In genomic region chr18:11980555-11981382, GRCh38 we compare ENCODE assay signal across 8 cellular contexts. TPM values are rescaled to one million over a fixed set of nuclear protein-coding genes. Genes with fewer than 3 reads are reported as not detected.
DNase-seq lines count a peak whose midpoint lies in the region; ATAC-seq and TF ChIP-seq lines count a peak whose summit lies in the region.

No MANE protein-coding gene starts in this region.

- H3K27ac ChIP-seq in Panc1 (ENCODE audit: low read length) (peak overlapping the region; percentile 95), esophagus squamous epithelium (peak overlapping the region; percentile 96 to 100 (median 98))

- no peaks in the 10 kb centered on the region for H3K9me3 ChIP-seq in Panc1 (ENCODE audit: control insufficient read depth, insufficient read depth, low read depth, low read length)
- H3K9me3 ChIP-seq in esophagus squamous epithelium: no peaks in the 10 kb centered on the region

- H3K27ac Mint-ChIP-seq in activated T-cell treated with anti-CD3 and anti-CD28 coated beads, Interleukin-2, amount 50 U/mL, for 72 hours: no peak overlapping the region

- H3K36me3 ChIP-seq in Panc1 (ENCODE audit: control insufficient read depth, insufficient read depth, low read length): no peaks in the 10 kb centered on the region
- H3K36me3 ChIP-seq in esophagus squamous epithelium: no peaks in the 10 kb centered on the region

- no peaks in the 10 kb centered on the region for H3K27me3 Mint-ChIP-seq in activated T-cell treated with anti-CD3 and anti-CD28 coated beads, Interleukin-2, amount 50 U/mL, for 72 hours (ENCODE audit: low read depth)

- TF ChIP-seq POLR2A in esophagus squamous epithelium (IDR thresholded peaks at IDR 0.05): peak in 2 of 4 donors; percentile 90 to 92

- no peaks in the 10 kb centered on the region for H3K36me3 Mint-ChIP-seq in activated T-cell treated with anti-CD3 and anti-CD28 coated beads, Interleukin-2, amount 50 U/mL, for 72 hours (ENCODE audit: insufficient read depth in 2 of 2)

- H3K4me3 ChIP-seq in Panc1 (ENCODE audit: low read depth in 2 of 2, low read length in 2 of 2): peak overlapping the region; percentile 55 to 57
- peak overlapping the region; percentile 69 to 99 (median 94) for H3K4me3 ChIP-seq in esophagus squamous epithelium

- TF ChIP-seq RAD21 in Ishikawa (IDR thresholded peaks at IDR 0.05; ENCODE audit: low read depth): no peak; the same call in 1 of the 2 replicates

- H3K4me1 Mint-ChIP-seq in activated T-cell treated with anti-CD3 and anti-CD28 coated beads, Interleukin-2, amount 50 U/mL, for 72 hours (ENCODE audit: low read depth): peaks cover 16% of the 10 kb centered on the region

- CTCF ChIA-PET in Panc1 (lab: Charles Lee): interaction anchor here (0.6 to 2.3 kb wide), 4 partner anchors 35 to 58 kb away, joined by 3 to 16 read pairs (median 4); no protein-coding TSS in a partner anchor

- 0 to 2% methylated on average over 4 to 9 of the region's 91 CpGs for WGBS in esophagus squamous epithelium, 2 donors

- peak; percentile 80 for ATAC-seq in GM21619 (IDR thresholded peaks at IDR 0.05; ENCODE audit: unreplicated experiment)
- ATAC-seq in Panc1: peak; percentile 95
- ATAC-seq in activated T-cell treated with anti-CD3 and anti-CD28 coated beads, Interleukin-2, amount 50 U/mL, for 72 hours (replicated peaks in 1 of 2): peak; percentile 93

- POLR2A ChIA-PET in Panc1 (lab: Charles Lee): interaction anchor here (0.5 to 0.6 kb wide), 4 partner anchors 23 to 91 kb away, joined by 3 to 6 read pairs (median 3); no protein-coding TSS in a partner anchor

- intact Hi-C loops in Panc1 (cut with micrococcal nuclease; ENCODE audit: unreplicated experiment) (loop anchor here (1.0 kb wide), 1 partner anchor 32 kb away; no protein-coding TSS in a partner anchor), esophagus squamous epithelium (cut with DNase I) (no loop called here)

- H3K27me3 ChIP-seq in Panc1 (ENCODE audit: control insufficient read depth, insufficient read depth, low read length) (no peaks in the 10 kb centered on the region), esophagus squamous epithelium (no peaks in the 10 kb centered on the region)

- in situ Hi-C loops in Panc1 (cut with HindIII; ENCODE audit: low pct_unique_long_range_greater_than_20kb, low sequenced_read_pairs): no loop called here

- TF ChIP-seq EP300 in Ishikawa (IDR thresholded peaks at IDR 0.05; ENCODE audit: borderline replicate concordance): no peak; the same call in 1 of the 2 replicates

- DNase-seq in DMS79 (lab: John Stamatoyannopoulos, UW): peak; percentile 96
- peak; percentile 82 for DNase-seq in Panc1 (ENCODE audit: low read depth, low spot score)
- peak; percentile 97 to 99 for DNase-seq in activated T-cell treated with anti-CD3 and anti-CD28 coated beads, Interleukin-2, amount 50 U/mL, for 72 hours
- peak; percentile 88 for DNase-seq in esophagus squamous epithelium (lab: John Stamatoyannopoulos, UW)
- peak; percentile 97 for DNase-seq in myocyte (ENCODE audit: low read depth)
- DNase-seq in stimulated activated CD8-positive, alpha-beta memory T cell treated with anti-CD3 and anti-CD28 coated beads, Interleukin-7, amount 100 ng/mL, for 4 hours (ENCODE audit: low read depth in 2 of 2): peak; percentile 91 to 93

- H3K4me3 Mint-ChIP-seq in activated T-cell treated with anti-CD3 and anti-CD28 coated beads, Interleukin-2, amount 50 U/mL, for 72 hours: peak overlapping the region; percentile 87 to 96

- TF ChIP-seq CTCF in Panc1 (IDR thresholded peaks at IDR 0.05) (no peak), esophagus squamous epithelium (IDR thresholded peaks at IDR 0.05) (peak in 1 of 6 experiments; percentile 24)

- no peaks in the 10 kb centered on the region for H3K9me3 Mint-ChIP-seq in activated T-cell treated with anti-CD3 and anti-CD28 coated beads, Interleukin-2, amount 50 U/mL, for 72 hours

- H3K4me1 ChIP-seq in Panc1 (ENCODE audit: control insufficient read depth, insufficient read depth, low read length) (peaks cover 15% of the 10 kb centered on the region), esophagus squamous epithelium (peaks cover 21 to 63% (median 26%) of the 10 kb centered on the region in 3 donors)

- no TSS peak for BruUV-seq in Panc1 (replicated peaks; lab: Mats Ljungman, UMichigan)

TF ChIP-seq in Ishikawa, 13 proteins besides CTCF, POLR2A, EP300 and RAD21:
- TF ChIP-seq TAF1 (IDR thresholded peaks at IDR 0.05; ENCODE audit: low read depth) (peak; percentile 41; the same call in 1 of the 2 replicates), CREB1 (IDR thresholded peaks at IDR 0.05; ENCODE audit: low read depth) (no peak), NFIC (IDR thresholded peaks at IDR 0.05) (0 out of 2 replicates have a peak, but pooled peaks have one; percentile 35), EGR1 (IDR thresholded peaks at IDR 0.05) (no peak), FOXM1 (IDR thresholded peaks at IDR 0.05; ENCODE audit: borderline replicate concordance, low read depth) (no peak), TCF12 (IDR thresholded peaks at IDR 0.05; ENCODE audit: low read depth) (peak; percentile 15; the same call in 1 of the 2 replicates), USF1 (IDR thresholded peaks at IDR 0.05) (0 out of 2 replicates have a peak, but pooled peaks have one; percentile 44), REST (IDR thresholded peaks at IDR 0.05; ENCODE audit: low read depth) (no peak), ZBTB7A (IDR thresholded peaks at IDR 0.05; ENCODE audit: low read depth) (no peak), TEAD4 (IDR thresholded peaks at IDR 0.05) (no peak), MAX (IDR thresholded peaks at IDR 0.05) (peak; percentile 89), YY1 (IDR thresholded peaks at IDR 0.05; ENCODE audit: low read depth) (no peak), CEBPB (IDR thresholded peaks at IDR 0.05) (no peak)

RNA-seq across cellular contexts. Expression of gene IMPA2, which starts 0.5 kb away (rescaled TPM):
- 37.6 TPM for total RNA-seq in Panc1 (2021; ENCODE audit: unreplicated experiment)
- 41.5 TPM for polyA plus RNA-seq in Panc1 (2012; ENCODE audit: insufficient read length)
- total RNA-seq in activated T-cell treated with anti-CD3 and anti-CD28 coated beads, Interleukin-2, amount 50 U/mL, for 72 hours: 10 to 100 TPM; 19.2 to 20.2 TPM
- total RNA-seq in esophagus squamous epithelium: 100 to 1,000 TPM; 121 to 235 (median 164) TPM
- total RNA-seq in myocyte: 17.8 and 36.9 TPM in 2 replicates
- 14.4 TPM for polyA plus RNA-seq in myocyte (2012)

Comparison
In these comparisons a context has a peak if more than half of its experiments do, and no peak if none do; other contexts are left out.
1. Peak in every context shown above with its lines: DNase-seq, ATAC-seq, H3K4me3 ChIP-seq and H3K27ac ChIP-seq.